ENCODE assay signal across 13 cellular contexts in the genomic region with DNA sequence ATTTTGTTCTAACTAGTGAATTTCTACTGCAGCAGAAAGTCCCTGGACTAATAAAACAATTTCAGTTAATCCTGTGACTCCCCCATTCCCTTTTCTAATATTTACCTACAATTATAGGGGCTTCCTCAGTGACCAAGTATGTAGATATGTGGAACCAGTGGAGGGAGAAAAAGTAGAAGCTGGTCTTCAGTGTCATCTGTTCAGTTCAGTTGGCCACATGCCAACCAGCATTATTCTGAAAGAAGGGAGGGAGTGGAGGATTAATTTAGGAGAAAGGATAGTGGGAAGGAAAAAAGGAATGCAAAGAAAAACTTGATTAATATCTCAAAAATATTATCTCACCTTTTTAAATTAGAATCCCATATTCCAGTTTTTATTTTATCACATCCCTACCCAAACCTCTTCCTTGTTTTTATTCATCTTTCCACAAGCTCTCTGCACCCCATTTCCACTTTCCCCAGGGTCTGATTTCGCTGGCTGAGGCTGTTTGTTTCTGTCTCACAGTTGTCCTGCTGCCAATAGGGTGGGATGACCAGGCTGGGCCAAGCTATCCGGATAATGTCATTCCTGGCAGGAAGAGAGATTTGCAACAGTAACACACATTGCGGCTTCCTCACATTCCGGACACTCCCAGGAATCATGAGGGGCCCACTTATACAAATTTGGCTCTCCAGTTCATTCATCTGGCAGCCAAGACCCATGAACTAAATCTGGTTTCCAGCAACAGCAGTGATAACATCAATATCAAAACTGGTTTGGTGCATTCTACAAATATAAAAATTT. TPM values are rescaled to one million over a fixed set of nuclear protein-coding genes. Genes with fewer than 3 reads are reported as not detected.
A peak's percentile ranks its signal among the peaks of the same experiment; 100 is the strongest.
DNase-seq lines count a peak whose midpoint lies in the region; ATAC-seq and TF ChIP-seq lines count a peak whose summit lies in the region.
"Had no signal": no experiment of that assay in that cellular context is flagged by ENCODE, and none has a peak within 500 bp of the region (broad histone marks: within the 10 kb centered on the region; RNA-seq: fewer than 3 reads in every experiment).

No MANE protein-coding gene starts in this region.

- H3K36me3 ChIP-seq in Panc1 (ENCODE audit: control insufficient read depth, insufficient read depth, low read length) = no peaks in the 10 kb centered on the region
- H3K36me3 ChIP-seq: neural progenitor cell had no signal

- intact Hi-C loops in Panc1 (cut with micrococcal nuclease; ENCODE audit: unreplicated experiment) = no loop called here
- intact Hi-C loops in posterior cingulate gyrus (cut with DNase I) = no loop called here

- H3K27ac ChIP-seq in Panc1 (ENCODE audit: low read length) = no peak overlapping the region
- H3K27ac ChIP-seq: neural progenitor cell had no signal

- no peaks in the 10 kb centered on the region for H3K36me3 Mint-ChIP-seq in progenitor cell of endocrine pancreas (ENCODE audit: insufficient read depth)
- peaks cover 4% of the 10 kb centered on the region for H3K36me3 Mint-ChIP-seq in activated CD4-positive, alpha-beta memory T cell treated with anti-CD3 and anti-CD28 coated beads, Interleukin-2, amount 10 ng/mL, durations not matched to agents 7 days and 5 days (ENCODE audit: low read depth)
- H3K36me3 Mint-ChIP-seq: neural progenitor cell had no signal

- H3K4me3 ChIP-seq in Panc1 (ENCODE audit: low read depth in 2 of 2, low read length in 2 of 2) = no peak overlapping the region
- H3K4me3 ChIP-seq: neural progenitor cell had no signal

- no peaks in the 10 kb centered on the region for H3K27me3 ChIP-seq in Panc1 (ENCODE audit: control insufficient read depth, insufficient read depth, low read length)
- H3K27me3 ChIP-seq: neural progenitor cell had no signal

- CTCF ChIA-PET in Panc1 (lab: Charles Lee) = no interaction called here
- CTCF ChIA-PET in activated CD4-positive, alpha-beta memory T cell treated with anti-CD3 and anti-CD28 coated beads, Interleukin-2, amount 10 ng/mL, durations not matched to agents 7 days and 5 days (lab: Charles Lee) = no interaction called here

- BruUV-seq in Panc1 (replicated peaks; lab: Mats Ljungman, UMichigan) = no TSS peak

- no peaks in the 10 kb centered on the region for H3K9me3 ChIP-seq in Panc1 (ENCODE audit: control insufficient read depth, insufficient read depth, low read depth, low read length)

- TF ChIP-seq CTCF in Panc1 (IDR thresholded peaks at IDR 0.05) = no peak
- TF ChIP-seq CTCF in progenitor cell of endocrine pancreas (IDR thresholded peaks at IDR 0.05; ENCODE audit: unreplicated experiment) = no peak

- no peak overlapping the region for H3K4me3 Mint-ChIP-seq in progenitor cell of endocrine pancreas (ENCODE audit: low read depth)
- H3K4me3 Mint-ChIP-seq in activated CD4-positive, alpha-beta memory T cell treated with anti-CD3 and anti-CD28 coated beads, Interleukin-2, amount 10 ng/mL, durations not matched to agents 7 days and 5 days = no peak overlapping the region
- H3K4me3 Mint-ChIP-seq: central memory CD8-positive, alpha-beta T cell; neural progenitor cell had no signal

- peaks cover 2% of the 10 kb centered on the region for H3K27me3 Mint-ChIP-seq in progenitor cell of endocrine pancreas
- peaks cover 8% of the 10 kb centered on the region for H3K27me3 Mint-ChIP-seq in activated CD4-positive, alpha-beta memory T cell treated with anti-CD3 and anti-CD28 coated beads, Interleukin-2, amount 10 ng/mL, durations not matched to agents 7 days and 5 days

- H3K27ac Mint-ChIP-seq in progenitor cell of endocrine pancreas = no peak overlapping the region
- no peak overlapping the region for H3K27ac Mint-ChIP-seq in activated CD4-positive, alpha-beta memory T cell treated with anti-CD3 and anti-CD28 coated beads, Interleukin-2, amount 10 ng/mL, durations not matched to agents 7 days and 5 days
- H3K27ac Mint-ChIP-seq: neural progenitor cell had no signal

- in situ Hi-C loops in Panc1 (cut with HindIII; ENCODE audit: low pct_unique_long_range_greater_than_20kb, low sequenced_read_pairs) = no loop called here

- no peaks in the 10 kb centered on the region for H3K9me3 Mint-ChIP-seq in progenitor cell of endocrine pancreas (ENCODE audit: low read depth)
- H3K9me3 Mint-ChIP-seq in activated CD4-positive, alpha-beta memory T cell treated with anti-CD3 and anti-CD28 coated beads, Interleukin-2, amount 10 ng/mL, durations not matched to agents 7 days and 5 days = peaks cover 2% of the 10 kb centered on the region
- H3K9me3 Mint-ChIP-seq: central memory CD8-positive, alpha-beta T cell; neural progenitor cell had no signal

- no peaks in the 10 kb centered on the region for H3K4me1 ChIP-seq in Panc1 (ENCODE audit: control insufficient read depth, insufficient read depth, low read length)
- H3K4me1 ChIP-seq: neural progenitor cell had no signal

- POLR2A ChIA-PET in Panc1 (lab: Charles Lee) = no interaction called here
- POLR2A ChIA-PET in activated CD4-positive, alpha-beta memory T cell treated with anti-CD3 and anti-CD28 coated beads, Interleukin-2, amount 10 ng/mL, durations not matched to agents 7 days and 5 days (lab: Charles Lee) = no interaction called here

- ATAC-seq in Panc1 = peak; percentile 40; the same call in 1 of the 2 replicates

- peaks cover 3% of the 10 kb centered on the region for H3K4me1 Mint-ChIP-seq in progenitor cell of endocrine pancreas (ENCODE audit: low read depth)
- H3K4me1 Mint-ChIP-seq in activated CD4-positive, alpha-beta memory T cell treated with anti-CD3 and anti-CD28 coated beads, Interleukin-2, amount 10 ng/mL, durations not matched to agents 7 days and 5 days = peaks cover 13% of the 10 kb centered on the region
- H3K4me1 Mint-ChIP-seq: central memory CD8-positive, alpha-beta T cell; neural progenitor cell had no signal

- peak; percentile 84 for DNase-seq in GM03348 (ENCODE audit: low spot score)
- DNase-seq in Panc1 (ENCODE audit: low read depth, low spot score) = no peak
- peak; percentile 78 for DNase-seq in fibroblast of the conjunctiva (ENCODE audit: low read depth)
- DNase-seq in pulmonary artery endothelial cell (ENCODE audit: low read depth, low spot score) = peak; percentile 20
- DNase-seq in progenitor cell of endocrine pancreas (ENCODE audit: low spot score, unreplicated experiment) = no peak
- no peak for DNase-seq in activated CD4-positive, alpha-beta memory T cell treated with anti-CD3 and anti-CD28 coated beads, Interleukin-2, amount 10 ng/mL, durations not matched to agents 7 days and 5 days
- DNase-seq in COLO668 (lab: John Stamatoyannopoulos, UW; ENCODE audit: unreplicated experiment) = no peak
- no peak for DNase-seq in posterior cingulate gyrus
- DNase-seq: activated CD8-positive, alpha-beta memory T cell treated with anti-CD3 and anti-CD28 coated beads, Interleukin-2, amount 50 U/mL, for 4 hours; NCI-H2107; T-helper 2 cell had no signal

RNA-seq across cellular contexts. Expression of gene ANTXR2, which starts 24.6 kb away (rescaled TPM):
- total RNA-seq in Panc1 (2021; ENCODE audit: unreplicated experiment) (27.8 TPM), pulmonary artery endothelial cell (30.3 and 42.9 TPM in 2 replicates), progenitor cell of endocrine pancreas (46.9 and 49.9 TPM in 2 replicates)
- polyA plus RNA-seq in Panc1 (2012; ENCODE audit: insufficient read length) = 14.8 TPM
- 100 to 1,000 TPM; 113 to 114 TPM for total RNA-seq in activated CD4-positive, alpha-beta memory T cell treated with anti-CD3 and anti-CD28 coated beads, Interleukin-2, amount 10 ng/mL, durations not matched to agents 7 days and 5 days

Comparison
In these comparisons a context has a peak if more than half of its experiments do, and no peak if none do; other contexts are left out.
1. DNase-seq: peak in GM03348 (single experiment), fibroblast of the conjunctiva (single experiment) and pulmonary artery endothelial cell (single experiment); none in Panc1 (single experiment), progenitor cell of endocrine pancreas (single experiment), activated CD4-positive, alpha-beta memory T cell treated with anti-CD3 and anti-CD28 coated beads, Interleukin-2, amount 10 ng/mL, durations not matched to agents 7 days and 5 days (single experiment), COLO668 (single experiment) and posterior cingulate gyrus (0 of 10).